2 cellular contexts compared by ENCODE assay signal in genomic region chr3:187975571-187976360, GRCh38.
A peak's percentile ranks its signal among the peaks of the same experiment; 100 is the strongest.
TF ChIP-seq lines count a peak whose summit lies in the region.

No MANE protein-coding gene starts in this region.

TF ChIP-seq in HCT116, 20 proteins besides CTCF, POLR2A, EP300 and RAD21 (continued from another document):
- TF ChIP-seq TCF7L2 (IDR thresholded peaks at IDR 0.05; ENCODE audit: borderline replicate concordance, extremely low read depth, insufficient read depth, insufficient read length), result peak; percentile 77
- TF ChIP-seq, protein P1, sequence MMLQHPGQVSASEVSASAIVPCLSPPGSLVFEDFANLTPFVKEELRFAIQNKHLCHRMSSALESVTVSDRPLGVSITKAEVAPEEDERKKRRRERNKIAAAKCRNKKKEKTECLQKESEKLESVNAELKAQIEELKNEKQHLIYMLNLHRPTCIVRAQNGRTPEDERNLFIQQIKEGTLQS (IDR thresholded peaks at IDR 0.05), result no peak

TF ChIP-seq in SK-N-SH treated with all-trans-retinoic acid at 6 μM for 48 hours, 23 proteins besides CTCF, POLR2A, EP300 and RAD21 (continued from another document):
- no peak for TF ChIP-seq PATZ1 (CRISPR knock-in tag; IDR thresholded peaks at IDR 0.05; ENCODE audit: borderline replicate concordance)
- no peak for TF ChIP-seq RARB (CRISPR knock-in tag; IDR thresholded peaks at IDR 0.05)
- no peak for TF ChIP-seq TOX (CRISPR knock-in tag; IDR thresholded peaks at IDR 0.05; ENCODE audit: borderline replicate concordance)
